Comparison of ENCODE assay signal across 19 cellular contexts in genomic region chr5:136143763-136144162, GRCh38. TPM values are rescaled to one million over a fixed set of nuclear protein-coding genes. Genes with fewer than 3 reads are reported as not detected.
A peak's percentile ranks its signal among the peaks of the same experiment; 100 is the strongest.
DNase-seq lines count a peak whose midpoint lies in the region; ATAC-seq and TF ChIP-seq lines count a peak whose summit lies in the region.
"Had no signal": no experiment of that assay in that cellular context is flagged by ENCODE, and none has a peak within 500 bp of the region (broad histone marks: within the 10 kb centered on the region; RNA-seq: fewer than 3 reads in every experiment).

No MANE protein-coding gene starts in this region.

- no peak overlapping the region for H3K4me3 ChIP-seq in SU-DHL-6 (ENCODE audit: insufficient read depth, low read length, poor library complexity, severe bottlenecking)
- H3K4me3 ChIP-seq in CD4-positive, alpha-beta memory T cell (ENCODE audit: low read length in 2 of 2) = no peak overlapping the region
- H3K4me3 ChIP-seq: GM23338 had no signal

- H3K4me1 Mint-ChIP-seq in CD4-positive, alpha-beta memory T cell = peaks cover 10 to 18% (median 13%) of the 10 kb centered on the region in 4 donors

- no peak overlapping the region for H3K9ac ChIP-seq in SU-DHL-6 (ENCODE audit: low read length)

- DNase-seq in NCI-H748 (lab: John Stamatoyannopoulos, UW; ENCODE audit: unreplicated experiment) = peak; percentile 14
- no peak for DNase-seq in NCI-H748 treated with DMSO at 0.1 percent for 48 hours (lab: John Stamatoyannopoulos, UW)
- DNase-seq in LHCN-M2 (ENCODE audit: low read depth) = peak; percentile 36
- DNase-seq in CD4-positive, alpha-beta memory T cell = no peak
- no peak for DNase-seq in activated gamma-delta T cell treated with Interleukin-2 at 50 U/mL for 16 hours
- DNase-seq: BE2C; C1 segment of cervical spinal cord; Caco-2; CD4-positive, CD25-positive, alpha-beta regulatory T cell; GDM1; HCEC 1CT; HFFc6 had no signal

- no peaks in the 10 kb centered on the region for H3K9me2 ChIP-seq in SU-DHL-6 (replicated peaks; ENCODE audit: insufficient read depth, low read length)

- no peaks in the 10 kb centered on the region for H3K27me3 Mint-ChIP-seq in CD4-positive, alpha-beta memory T cell
- H3K27me3 Mint-ChIP-seq: CD4-positive, CD25-positive, alpha-beta regulatory T cell had no signal

- no peaks in the 10 kb centered on the region for H3K9me3 Mint-ChIP-seq in CD4-positive, alpha-beta memory T cell
- H3K9me3 Mint-ChIP-seq: GM23338, HFFc6 had no signal

- no peaks in the 10 kb centered on the region for H3K4me1 ChIP-seq in CD4-positive, alpha-beta memory T cell (ENCODE audit: insufficient read depth, low read length)
- H3K4me1 ChIP-seq: BE2C had no signal

- H3K4me2 ChIP-seq in SU-DHL-6 (ENCODE audit: low read depth, low read length, poor library complexity, severe bottlenecking) = peak overlapping the region; percentile 16
- H3K4me2 ChIP-seq: GM23338 had no signal

- no peak overlapping the region for H3K4me3 Mint-ChIP-seq in CD4-positive, alpha-beta memory T cell
- H3K4me3 Mint-ChIP-seq: CD4-positive, CD25-positive, alpha-beta regulatory T cell; GM23338; HFFc6 had no signal

- CTCF ChIA-PET in CD4-positive, alpha-beta memory T cell (lab: Charles Lee; ENCODE audit: partially characterized antibody) = no interaction called here

- H3K36me3 Mint-ChIP-seq in CD4-positive, alpha-beta memory T cell = no peaks in the 10 kb centered on the region
- H3K36me3 Mint-ChIP-seq: CD4-positive, CD25-positive, alpha-beta regulatory T cell had no signal

- H2AFZ ChIP-seq in SU-DHL-6 (ENCODE audit: low read depth, low read length, severe bottlenecking) = no peak overlapping the region
- H2AFZ ChIP-seq: GM23338 had no signal

- H3K9me3 ChIP-seq in SU-DHL-6 (ENCODE audit: insufficient read depth, low read length) = no peaks in the 10 kb centered on the region
- no peaks in the 10 kb centered on the region for H3K9me3 ChIP-seq in CD4-positive, alpha-beta memory T cell (ENCODE audit: control insufficient read depth in 1 of 2, low read length in 2 of 2)
- H3K9me3 ChIP-seq: BE2C, Caco-2 had no signal

- H3K27ac Mint-ChIP-seq in CD4-positive, alpha-beta memory T cell = no peak overlapping the region
- H3K27ac Mint-ChIP-seq: CD4-positive, CD25-positive, alpha-beta regulatory T cell; GM23338; HFFc6 had no signal

- POLR2A ChIA-PET in CD4-positive, alpha-beta memory T cell (lab: Charles Lee; ENCODE audit: partially characterized antibody) = no interaction called here

- no peaks in the 10 kb centered on the region for H3K27me3 ChIP-seq in SU-DHL-6 (ENCODE audit: low read length)
- no peaks in the 10 kb centered on the region for H3K27me3 ChIP-seq in CD4-positive, alpha-beta memory T cell (ENCODE audit: insufficient read depth, low read length)
- H3K27me3 ChIP-seq: BE2C had no signal

- peak overlapping the region; percentile 1; the same call in 1 of the 2 replicates for H3K27ac ChIP-seq in SU-DHL-6 (ENCODE audit: low read depth, low read length)
- no peak overlapping the region for H3K27ac ChIP-seq in CD4-positive, alpha-beta memory T cell (ENCODE audit: low read depth, low read length)
- H3K27ac ChIP-seq: HL-60 had no signal

- peaks cover 13% of the 10 kb centered on the region; the same call in 1 of the 2 replicates for H3K36me3 ChIP-seq in SU-DHL-6 (ENCODE audit: low read length)
- H3K36me3 ChIP-seq in CD4-positive, alpha-beta memory T cell (ENCODE audit: insufficient read depth, low read length) = no peaks in the 10 kb centered on the region
- H3K36me3 ChIP-seq: BE2C had no signal

- no peaks in the 10 kb centered on the region for H3F3A ChIP-seq in SU-DHL-6 (ENCODE audit: insufficient read depth)

- H4K20me1 ChIP-seq in SU-DHL-6 (ENCODE audit: low read depth, low read length) = peaks cover 62% of the 10 kb centered on the region

- intact Hi-C loops in CD4-positive, alpha-beta memory T cell (cut with micrococcal nuclease) = no loop called here

- no peak for TF ChIP-seq CTCF in SU-DHL-6 (IDR thresholded peaks at IDR 0.05; ENCODE audit: insufficient read depth, low read length, poor library complexity, severe bottlenecking)

- H3K79me2 ChIP-seq in SU-DHL-6 (ENCODE audit: insufficient read depth, low read length) = peaks cover 100% of the 10 kb centered on the region

- ATAC-seq in GM18520 (IDR thresholded peaks at IDR 0.05; ENCODE audit: unreplicated experiment) = no peak
- ATAC-seq: GM23338 had no signal

RNA-seq across cellular contexts. Expression of gene SMAD5, which starts 11.1 kb away (rescaled TPM):
- 56.3 and 66.5 TPM in 2 replicates for total RNA-seq in LHCN-M2 (2014; rRNA removed)
- polyA plus RNA-seq in LHCN-M2 (2012) = 14.5 TPM
- total RNA-seq in CD4-positive, alpha-beta memory T cell = 10 to 100 TPM; 25.7 to 27.3 TPM
- polyA plus RNA-seq in CD4-positive, alpha-beta memory T cell = 10 to 100 TPM; 13.6 to 13.8 TPM

RNA-seq across cellular contexts. Expression of gene SMIM32, which starts 49.2 kb away (rescaled TPM):
- total RNA-seq in LHCN-M2 (2014; rRNA removed) = not detected in 2 replicates
- not detected for polyA plus RNA-seq in LHCN-M2 (2012)
- total RNA-seq in CD4-positive, alpha-beta memory T cell = not detected
- not detected for polyA plus RNA-seq in CD4-positive, alpha-beta memory T cell
- total RNA-seq: A172; CD4-positive, CD25-positive, alpha-beta regulatory T cell; Daoy; HFFc6; HT1080 had no signal
- polyA plus RNA-seq: CD4-positive, CD25-positive, alpha-beta regulatory T cell had no signal

Comparison
In these comparisons a context has a peak if more than half of its experiments do, and no peak if none do; other contexts are left out.
1. DNase-seq: peak in NCI-H748 (single experiment) and LHCN-M2 (single experiment); none in NCI-H748 treated with DMSO at 0.1 percent for 48 hours (single experiment), CD4-positive, alpha-beta memory T cell (0 of 5) and activated gamma-delta T cell treated with Interleukin-2 at 50 U/mL for 16 hours (single experiment).